8 cellular contexts compared by ENCODE assay signal in genomic region chr12:59055204-59055839, GRCh38.
DNase-seq lines count a peak whose midpoint lies in the region; ATAC-seq, FAIRE-seq and TF ChIP-seq lines count a peak whose summit lies in the region.

No MANE protein-coding gene starts in this region.

- H3K4me3 ChIP-seq in body of pancreas: no peak overlapping the region
- H3K4me3 ChIP-seq in skeletal muscle satellite cell (ENCODE audit: low read length): no peak overlapping the region

- no peak for TF ChIP-seq POLR2A in body of pancreas (IDR thresholded peaks at IDR 0.05)

- DNase-seq in NCI-H2196 (lab: John Stamatoyannopoulos, UW; ENCODE audit: unreplicated experiment) (peak; percentile 38), NCI-H2196 treated with DMSO at 0.1 percent for 48 hours (lab: John Stamatoyannopoulos, UW; ENCODE audit: unreplicated experiment) (no peak), body of pancreas (peak in 1 of 4 donors; percentile 12), frontal cortex (ENCODE audit: low spot score in 2 of 2) (no peak), NCI-H1092 treated with DMSO at 0.1 percent for 48 hours (lab: John Stamatoyannopoulos, UW) (no peak)

- FAIRE-seq in frontal cortex (lab: Jason Lieb, UNC): no peak

- H3K27me3 ChIP-seq in body of pancreas: no peaks in the 10 kb centered on the region
- no peaks in the 10 kb centered on the region for H3K27me3 ChIP-seq in skeletal muscle satellite cell (ENCODE audit: control insufficient read depth, insufficient read depth, low read length)

- H3K36me3 ChIP-seq in body of pancreas (replicated peaks in 1 of 2; ENCODE audit: insufficient read depth in 1 of 2, low read depth in 2 of 2): no peaks in the 10 kb centered on the region
- H3K36me3 ChIP-seq in skeletal muscle satellite cell (ENCODE audit: insufficient read depth, low read length): no peaks in the 10 kb centered on the region

- intact Hi-C loops in body of pancreas (cut with DNase I): no loop called here

- peak; percentile 92 for ATAC-seq in HG03342 (IDR thresholded peaks at IDR 0.05; ENCODE audit: unreplicated experiment)
- peak; percentile 92 for ATAC-seq in body of pancreas
- ATAC-seq in GM18517 (IDR thresholded peaks at IDR 0.05; ENCODE audit: unreplicated experiment): no peak

- peak in 1 of 7 experiments; percentile 1 for TF ChIP-seq CTCF in body of pancreas (IDR thresholded peaks at IDR 0.05)

- H3K9me3 ChIP-seq in body of pancreas (no peaks in the 10 kb centered on the region), skeletal muscle satellite cell (replicated peaks; ENCODE audit: low read length) (no peaks in the 10 kb centered on the region)

- H3K4me2 ChIP-seq in skeletal muscle satellite cell (ENCODE audit: low read length): peak overlapping the region; percentile 34

- H3K27ac ChIP-seq in body of pancreas: peak overlapping the region in 2 of 4 donors; percentile 45 to 55

- no peak overlapping the region for H3K9ac ChIP-seq in skeletal muscle satellite cell (ENCODE audit: low read depth, low read length)

- 0 to 27% methylated on average over 1 of the region's 1 CpG for WGBS in body of pancreas, 2 donors

- H3K4me1 ChIP-seq in body of pancreas: peaks cover 6% of the 10 kb centered on the region
- H3K4me1 ChIP-seq in skeletal muscle satellite cell (ENCODE audit: control insufficient read depth, insufficient read depth, low read length): peaks cover 15% of the 10 kb centered on the region
